In genomic region chr16:11511328-11511727, GRCh38 we compare ENCODE assay signal across 1 cellular context.
TF ChIP-seq lines count a peak whose summit lies in the region.

No MANE protein-coding gene starts in this region.

TF ChIP-seq in A549, 52 proteins besides CTCF, POLR2A, EP300 and RAD21:
- TF ChIP-seq REST (IDR thresholded peaks at IDR 0.05) = no peak
- TF ChIP-seq CHD2 (IDR thresholded peaks at IDR 0.05; ENCODE audit: low read length, partially characterized antibody) = no peak
- no peak for TF ChIP-seq FOSL2 (IDR thresholded peaks at IDR 0.05)
- no peak for TF ChIP-seq FOSL2 (CRISPR knock-in tag; IDR thresholded peaks at IDR 0.05)
- no peak for TF ChIP-seq FOSB (CRISPR knock-in tag; IDR thresholded peaks at IDR 0.05)
- no peak for TF ChIP-seq RCOR1 (IDR thresholded peaks at IDR 0.05; ENCODE audit: low read depth, low read length)
- TF ChIP-seq ZFP36 (IDR thresholded peaks at IDR 0.05; ENCODE audit: borderline replicate concordance, partially characterized antibody) = no peak
- no peak for TF ChIP-seq SMC3 (IDR thresholded peaks at IDR 0.05)
- TF ChIP-seq PBX3 (IDR thresholded peaks at IDR 0.05) = no peak
- TF ChIP-seq KDM5A (IDR thresholded peaks at IDR 0.05) = no peak
- TF ChIP-seq HDAC2 (IDR thresholded peaks at IDR 0.05) = 0 out of 2 replicates have a peak, but pooled peaks have one; percentile 58
- 0 out of 2 replicates have a peak, but pooled peaks have one; percentile 28 for TF ChIP-seq CHD4 (IDR thresholded peaks at IDR 0.05; ENCODE audit: borderline replicate concordance)
- no peak for TF ChIP-seq TP53 (CRISPR knock-in tag; IDR thresholded peaks at IDR 0.05)
- TF ChIP-seq SREBF2 (IDR thresholded peaks at IDR 0.05) = no peak
- no peak for TF ChIP-seq FOXS1 (CRISPR knock-in tag; IDR thresholded peaks at IDR 0.05)
- TF ChIP-seq ZSCAN20 (CRISPR knock-in tag; IDR thresholded peaks at IDR 0.05) = no peak
- TF ChIP-seq KDM1A (IDR thresholded peaks at IDR 0.05; ENCODE audit: low read depth) = 0 out of 2 replicates have a peak, but pooled peaks have one; percentile 39
- no peak for TF ChIP-seq GATA3 (IDR thresholded peaks at IDR 0.05; ENCODE audit: borderline replicate concordance)
- no peak for TF ChIP-seq RARB (CRISPR knock-in tag; IDR thresholded peaks at IDR 0.05)
- no peak for TF ChIP-seq RNF2 (IDR thresholded peaks at IDR 0.05; ENCODE audit: borderline replicate concordance, low read depth)
- no peak for TF ChIP-seq ZC3H11A (IDR thresholded peaks at IDR 0.05)
- TF ChIP-seq HEYL (CRISPR knock-in tag; IDR thresholded peaks at IDR 0.05) = no peak
- no peak for TF ChIP-seq ATOH8 (CRISPR knock-in tag; IDR thresholded peaks at IDR 0.05; ENCODE audit: low read depth)
